In the genomic region with DNA sequence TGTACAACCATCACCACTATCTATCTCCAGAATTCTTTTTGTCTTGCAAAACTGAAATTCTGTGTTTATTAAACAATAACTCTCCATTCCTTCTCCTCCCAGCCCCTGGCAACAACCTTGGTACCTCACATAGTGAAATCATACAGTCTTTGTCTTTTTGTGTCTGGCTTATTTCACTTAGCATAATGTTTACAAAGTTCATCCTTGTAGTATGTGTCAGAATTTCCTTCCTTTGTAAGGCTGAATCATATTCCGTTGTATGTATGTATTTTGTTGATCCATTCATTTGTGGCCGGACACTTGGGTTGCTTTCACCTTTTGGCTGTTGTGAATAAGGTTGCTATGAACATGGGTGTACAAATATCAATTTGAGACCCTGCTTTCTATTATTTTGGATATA, we compare ENCODE assay signal across 2 cellular contexts.
TF ChIP-seq lines count a peak whose summit lies in the region.

No MANE protein-coding gene starts in this region.

TF ChIP-seq in IMR-90, 13 proteins besides CTCF, POLR2A, EP300 and RAD21 (continued from another document):
- no peak for TF ChIP-seq SMC3 (IDR thresholded peaks at IDR 0.05; ENCODE audit: low read depth, low read length)
- no peak for TF ChIP-seq MAFK (IDR thresholded peaks at IDR 0.05; ENCODE audit: low read depth, low read length)
- TF ChIP-seq ELK1 (IDR thresholded peaks at IDR 0.05; ENCODE audit: borderline replicate concordance, low read depth, low read length), result no peak
- no peak for TF ChIP-seq RCOR1 (IDR thresholded peaks at IDR 0.05; ENCODE audit: insufficient replicate concordance, low read length)
- TF ChIP-seq MXI1 (IDR thresholded peaks at IDR 0.05; ENCODE audit: borderline replicate concordance, low read depth, low read length), result no peak
- TF ChIP-seq CEBPB (IDR thresholded peaks at IDR 0.05; ENCODE audit: low read depth, low read length), result no peak
- TF ChIP-seq BHLHE40 (IDR thresholded peaks at IDR 0.05; ENCODE audit: low read depth, low read length), result no peak
- no peak for TF ChIP-seq CHD1 (IDR thresholded peaks at IDR 0.05; ENCODE audit: low read depth, low read length)
- TF ChIP-seq FOS (IDR thresholded peaks at IDR 0.05; ENCODE audit: low read depth, low read length), result no peak
- no peak for TF ChIP-seq RFX5 (IDR thresholded peaks at IDR 0.05; ENCODE audit: low read depth, low read length)

TF ChIP-seq in endothelial cell of umbilical vein, 7 proteins besides CTCF, POLR2A, EP300 and RAD21 (continued from another document):
- TF ChIP-seq JUN (IDR thresholded peaks at IDR 0.05; ENCODE audit: borderline replicate concordance, insufficient read depth, insufficient read length, low read depth) (peak; percentile 92), POLR2AphosphoS5 (IDR thresholded peaks at IDR 0.05; ENCODE audit: insufficient read depth, low read depth, low read length) (peak; percentile 59), FOS (IDR thresholded peaks at IDR 0.05; ENCODE audit: borderline replicate concordance, insufficient read depth, low read length) (peak; percentile 81)
